ENCODE assay signal across 27 cellular contexts in the genomic region with DNA sequence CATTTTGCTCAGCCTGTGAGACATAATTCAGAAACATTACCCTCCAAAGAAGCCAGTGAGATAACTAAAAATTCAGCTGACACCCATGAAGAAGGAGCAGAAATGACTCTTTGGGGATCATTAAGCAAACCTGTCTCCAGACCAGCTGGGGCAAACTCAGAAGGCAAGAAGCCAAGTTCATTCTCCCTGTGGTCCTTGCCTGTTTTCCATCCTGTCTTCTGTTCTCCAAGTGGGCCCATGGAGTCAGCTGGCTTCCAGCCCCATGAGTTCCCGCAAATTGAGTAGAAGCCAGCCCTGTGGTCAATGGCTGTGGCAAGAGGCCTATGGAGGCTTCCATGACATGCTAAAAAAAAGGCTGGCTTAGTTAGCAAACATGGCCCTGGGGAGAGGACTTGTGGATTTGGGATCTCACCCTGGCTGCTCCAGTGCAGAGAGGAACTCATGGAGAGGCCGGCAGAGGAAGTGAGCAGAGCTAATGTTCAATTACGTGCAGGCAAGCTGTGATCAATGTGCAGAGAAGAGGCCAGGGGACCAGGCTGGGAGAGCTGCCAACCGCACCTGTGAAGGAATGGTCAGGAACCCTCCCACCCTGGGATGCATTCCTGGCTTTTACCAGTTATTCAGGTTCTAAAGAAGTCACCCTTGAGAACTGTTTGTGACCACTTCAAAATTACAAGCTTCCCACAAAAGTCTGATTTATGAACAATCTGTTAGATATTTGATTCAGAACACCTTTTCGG.
"Had no signal": no experiment of that assay in that cellular context is flagged by ENCODE, and none has a peak within 500 bp of the region (broad histone marks: within the 10 kb centered on the region; RNA-seq: fewer than 3 reads in every experiment).

No MANE protein-coding gene starts in this region.

- H3K4me1 Mint-ChIP-seq: activated CD4-positive, alpha-beta memory T cell treated with anti-CD3 and anti-CD28 coated beads, Interleukin-2, amount 10 ng/mL, durations not matched to agents 7 days and 5 days; activated naive CD8-positive, alpha-beta T cell treated with anti-CD3 and anti-CD28 coated beads, Interleukin-2, amount 10 ng/mL, durations not matched to agents 7 days and 5 days; stimulated activated memory B cell treated with anti-CD40 and anti-IgM and Interleukin-4, amounts not matched to agents 10 μg/mL and 1 μg/mL and 100 μg/mL, for 72 hours had no signal

- H3K9me3 Mint-ChIP-seq: activated CD4-positive, alpha-beta memory T cell treated with anti-CD3 and anti-CD28 coated beads, Interleukin-2, amount 10 ng/mL, durations not matched to agents 7 days and 5 days; activated naive CD4-positive, alpha-beta T cell treated with anti-CD3 and anti-CD28 coated beads for 36 hours; activated naive CD8-positive, alpha-beta T cell treated with anti-CD3 and anti-CD28 coated beads, Interleukin-2, amount 10 ng/mL, durations not matched to agents 7 days and 5 days; activated T-cell treated with anti-CD3 and anti-CD28 coated beads, Interleukin-2, amount 50 U/mL, for 72 hours; nephron had no signal

- DNase-seq: activated CD4-positive, alpha-beta memory T cell treated with anti-CD3 and anti-CD28 coated beads, Interleukin-2, amount 10 ng/mL, durations not matched to agents 7 days and 5 days; activated CD4-positive, alpha-beta T cell treated with anti-CD3 and anti-CD28 coated beads for 48 hours; activated CD4-positive, CD25-positive, alpha-beta regulatory T cell; activated effector memory CD4-positive, alpha-beta T cell treated with Interleukin-2 at 50 U/mL for 16 hours; activated naive CD4-positive, alpha-beta T cell treated with anti-CD3 and anti-CD28 coated beads for 36 hours; activated naive CD8-positive, alpha-beta T cell treated with anti-CD3 and anti-CD28 coated beads, Interleukin-2, amount 10 ng/mL, durations not matched to agents 7 days and 5 days; activated T-cell treated with anti-CD3 and anti-CD28 coated beads, Interleukin-2, amount 50 U/mL, for 72 hours; amygdala; brain microvascular endothelial cell; cortex of kidney; gastrocnemius medialis; hippocampal formation; kidney glomerular epithelial cell; left lung; ovary; psoas muscle; right cardiac atrium; small intestine; stimulated activated CD4-positive, alpha-beta T cell treated with anti-CD3 and anti-CD28 coated beads, Interleukin-15, amount 100 ng/mL, for 24 hours; SW 1271; T-helper 17 cell; testis; upper lobe of right lung had no signal

- H3K4me1 ChIP-seq: gastrocnemius medialis, left lung, psoas muscle, testis, upper lobe of right lung had no signal

- H3K9me3 ChIP-seq: gastrocnemius medialis, left lung, neutrophil, ovary, psoas muscle, testis, upper lobe of right lung had no signal

- FAIRE-seq: small intestine had no signal

- H3K36me3 ChIP-seq: brain microvascular endothelial cell, gastrocnemius medialis, left lung, neutrophil, ovary, upper lobe of right lung had no signal

- H3K27me3 ChIP-seq: brain microvascular endothelial cell, gastrocnemius medialis, left lung, neutrophil, ovary, testis, upper lobe of right lung had no signal

- H3K4me3 Mint-ChIP-seq: activated CD4-positive, alpha-beta memory T cell treated with anti-CD3 and anti-CD28 coated beads, Interleukin-2, amount 10 ng/mL, durations not matched to agents 7 days and 5 days; activated naive CD4-positive, alpha-beta T cell treated with anti-CD3 and anti-CD28 coated beads for 36 hours; activated naive CD8-positive, alpha-beta T cell treated with anti-CD3 and anti-CD28 coated beads, Interleukin-2, amount 10 ng/mL, durations not matched to agents 7 days and 5 days; activated T-cell treated with anti-CD3 and anti-CD28 coated beads, Interleukin-2, amount 50 U/mL, for 72 hours; nephron; stimulated activated memory B cell treated with anti-CD40 and anti-IgM and Interleukin-4, amounts not matched to agents 10 μg/mL and 1 μg/mL and 100 μg/mL, for 72 hours; T-helper 17 cell had no signal

- H3K27me3 Mint-ChIP-seq: activated CD4-positive, alpha-beta memory T cell treated with anti-CD3 and anti-CD28 coated beads, Interleukin-2, amount 10 ng/mL, durations not matched to agents 7 days and 5 days; stimulated activated memory B cell treated with anti-CD40 and anti-IgM and Interleukin-4, amounts not matched to agents 10 μg/mL and 1 μg/mL and 100 μg/mL, for 72 hours had no signal

- H3K36me3 Mint-ChIP-seq: activated naive CD8-positive, alpha-beta T cell treated with anti-CD3 and anti-CD28 coated beads, Interleukin-2, amount 10 ng/mL, durations not matched to agents 7 days and 5 days; stimulated activated memory B cell treated with anti-CD40 and anti-IgM and Interleukin-4, amounts not matched to agents 10 μg/mL and 1 μg/mL and 100 μg/mL, for 72 hours had no signal

- H3K27ac ChIP-seq: brain microvascular endothelial cell, gastrocnemius medialis, left lung, neutrophil, ovary, psoas muscle, SK-N-MC, testis, upper lobe of right lung had no signal

- H3K27ac Mint-ChIP-seq: activated CD4-positive, alpha-beta memory T cell treated with anti-CD3 and anti-CD28 coated beads, Interleukin-2, amount 10 ng/mL, durations not matched to agents 7 days and 5 days; activated naive CD4-positive, alpha-beta T cell treated with anti-CD3 and anti-CD28 coated beads for 36 hours; activated naive CD8-positive, alpha-beta T cell treated with anti-CD3 and anti-CD28 coated beads, Interleukin-2, amount 10 ng/mL, durations not matched to agents 7 days and 5 days; activated T-cell treated with anti-CD3 and anti-CD28 coated beads, Interleukin-2, amount 50 U/mL, for 72 hours; nephron; stimulated activated memory B cell treated with anti-CD40 and anti-IgM and Interleukin-4, amounts not matched to agents 10 μg/mL and 1 μg/mL and 100 μg/mL, for 72 hours; T-helper 17 cell had no signal

- H3K4me3 ChIP-seq: gastrocnemius medialis, left lung, ovary, psoas muscle, SK-N-MC, testis, upper lobe of right lung had no signal
